Comparison of ENCODE assay signal across 13 cellular contexts in genomic region chr7:97272237-97272975, GRCh38.
DNase-seq lines count a peak whose midpoint lies in the region; ATAC-seq lines count a peak whose summit lies in the region.
"Had no signal": no experiment of that assay in that cellular context is flagged by ENCODE, and none has a peak within 500 bp of the region (broad histone marks: within the 10 kb centered on the region; RNA-seq: fewer than 3 reads in every experiment).

No MANE protein-coding gene starts in this region.

- no peak overlapping the region for H3K27ac Mint-ChIP-seq in activated CD4-positive, alpha-beta T cell treated with anti-CD3 and anti-CD28 coated beads, Interleukin-2, amount 10 ng/mL, durations not matched to agents 24 days and 14 days
- H3K27ac Mint-ChIP-seq: CD4-positive, alpha-beta T cell had no signal

- no peaks in the 10 kb centered on the region for H3K4me1 Mint-ChIP-seq in activated CD4-positive, alpha-beta T cell treated with anti-CD3 and anti-CD28 coated beads, Interleukin-2, amount 10 ng/mL, durations not matched to agents 24 days and 14 days

- intact Hi-C loops in sciatic nerve (cut with DNase I): no loop called here
- intact Hi-C loops in activated CD4-positive, alpha-beta T cell treated with anti-CD3 and anti-CD28 coated beads, Interleukin-2, amount 10 ng/mL, durations not matched to agents 24 days and 14 days (cut with micrococcal nuclease): no loop called here

- ATAC-seq in GM18861 (IDR thresholded peaks at IDR 0.05; ENCODE audit: unreplicated experiment) (peak; percentile 85), GM21447 (IDR thresholded peaks at IDR 0.05; ENCODE audit: unreplicated experiment) (peak; percentile 61), HG03108 (IDR thresholded peaks at IDR 0.05; ENCODE audit: unreplicated experiment) (peak; percentile 77), sciatic nerve (no peak)

- no peaks in the 10 kb centered on the region for H3K36me3 Mint-ChIP-seq in activated CD4-positive, alpha-beta T cell treated with anti-CD3 and anti-CD28 coated beads, Interleukin-2, amount 10 ng/mL, durations not matched to agents 24 days and 14 days (ENCODE audit: low read depth)
- H3K36me3 Mint-ChIP-seq: WTC11 had no signal

- no peak overlapping the region for H3K4me3 Mint-ChIP-seq in activated CD4-positive, alpha-beta T cell treated with anti-CD3 and anti-CD28 coated beads, Interleukin-2, amount 10 ng/mL, durations not matched to agents 24 days and 14 days
- H3K4me3 Mint-ChIP-seq: CD4-positive, alpha-beta T cell; WTC11 had no signal

- H3K9me3 Mint-ChIP-seq in activated CD4-positive, alpha-beta T cell treated with anti-CD3 and anti-CD28 coated beads, Interleukin-2, amount 10 ng/mL, durations not matched to agents 24 days and 14 days: no peaks in the 10 kb centered on the region
- H3K9me3 Mint-ChIP-seq: CD4-positive, alpha-beta T cell; WTC11 had no signal

- peak; percentile 7 for DNase-seq in germinal center (ENCODE audit: low spot score)
- no peak for DNase-seq in sciatic nerve (ENCODE audit: low spot score)
- no peak for DNase-seq in DMS79 (lab: John Stamatoyannopoulos, UW)
- no peak for DNase-seq in activated CD4-positive, alpha-beta T cell treated with anti-CD3 and anti-CD28 coated beads, Interleukin-2, amount 10 ng/mL, durations not matched to agents 24 days and 14 days
- no peak for DNase-seq in DMS153 treated with DMSO at 0.1 percent for 48 hours (lab: John Stamatoyannopoulos, UW; ENCODE audit: unreplicated experiment)
- DNase-seq: CD4-positive, alpha-beta T cell; MV-4-11; NCI-H524 treated with DMSO at 0.1 percent for 48 hours; tibial artery had no signal

- no peaks in the 10 kb centered on the region for H3K27me3 Mint-ChIP-seq in activated CD4-positive, alpha-beta T cell treated with anti-CD3 and anti-CD28 coated beads, Interleukin-2, amount 10 ng/mL, durations not matched to agents 24 days and 14 days
